Comparison of ENCODE assay signal across 21 cellular contexts in genomic region chr21:39430016-39430415, GRCh38. TPM values are rescaled to one million over a fixed set of nuclear protein-coding genes. Genes with fewer than 3 reads are reported as not detected.
"Had no signal": no experiment of that assay in that cellular context is flagged by ENCODE, and none has a peak within 500 bp of the region (broad histone marks: within the 10 kb centered on the region; RNA-seq: fewer than 3 reads in every experiment).

No MANE protein-coding gene starts in this region.

- ATAC-seq: effector memory CD8-positive, alpha-beta T cell; gastroesophageal sphincter; naive thymus-derived CD4-positive, alpha-beta T cell; right cardiac atrium had no signal

- H3K27me3 ChIP-seq: dorsolateral prefrontal cortex, esophagus squamous epithelium, gastroesophageal sphincter, ovary, uterus had no signal

- H3K36me3 ChIP-seq: esophagus squamous epithelium, left ventricle myocardium inferior, ovary, uterus had no signal

- H3K27ac ChIP-seq: dorsolateral prefrontal cortex, esophagus squamous epithelium, gastroesophageal sphincter, left ventricle myocardium inferior, ovary, uterus had no signal

- H3K4me3 ChIP-seq: dorsolateral prefrontal cortex, esophagus squamous epithelium, gastroesophageal sphincter, left ventricle myocardium inferior, lung, ovary, uterus had no signal

- FAIRE-seq: keratinocyte, small intestine had no signal

- H3K4me1 ChIP-seq: esophagus squamous epithelium, left ventricle myocardium inferior, uterus had no signal

- DNase-seq: cortex of kidney; dorsolateral prefrontal cortex; effector memory CD8-positive, alpha-beta T cell; esophagus squamous epithelium; foreskin fibroblast; glutamatergic neuron; immature natural killer cell; left ventricle myocardium inferior; mesenchymal stem cell; naive thymus-derived CD4-positive, alpha-beta T cell; nucleus accumbens; ovary; right cardiac atrium; small intestine; stimulated activated CD4-positive, alpha-beta T cell treated with anti-CD3 and anti-CD28 coated beads, Interleukin-2, amount 100 ng/mL, for 48 hours; stimulated activated naive CD4-positive, alpha-beta T cell treated with Interleukin-2 at 50 U/mL for 16 hours; uterus had no signal

- H3K9me3 ChIP-seq: esophagus squamous epithelium, gastroesophageal sphincter, left ventricle myocardium inferior, ovary, uterus had no signal

RNA-seq across cellular contexts. Expression of gene LCA5L, which starts 15.6 kb away (rescaled TPM):
- total RNA-seq: mononuclear cell; naive thymus-derived CD4-positive, alpha-beta T cell had no signal
- polyA plus RNA-seq: immature natural killer cell had no signal

RNA-seq across cellular contexts. Expression of gene SH3BGR, which starts 21.8 kb away (rescaled TPM):
- total RNA-seq: mononuclear cell had no signal
